ENCODE assay signal across 8 cellular contexts in genomic region chr2:14634223-14634884, GRCh38. TPM values are rescaled to one million over a fixed set of nuclear protein-coding genes. Genes with fewer than 3 reads are reported as not detected.
DNase-seq lines count a peak whose midpoint lies in the region; ATAC-seq and TF ChIP-seq lines count a peak whose summit lies in the region.

No MANE protein-coding gene starts in this region.

- no peaks in the 10 kb centered on the region; a peak in 1 of 3 replicates for H3K36me3 ChIP-seq in HEK293 (ENCODE audit: control insufficient read depth in 2 of 2, insufficient read depth in 1 of 2, low read length in 2 of 2)

- CTCF ChIA-PET in HEK293 (lab: Yijun Ruan, JAX) = interaction anchor here (0.7 to 1.4 kb wide), 4 partner anchors 10 to 943 kb away, joined by 3 to 6 read pairs (median 4); no protein-coding TSS in a partner anchor

- ATAC-seq in left colon (peak; percentile 65), GM21529 (IDR thresholded peaks at IDR 0.05; ENCODE audit: unreplicated experiment) (no peak)

- H3K4me1 ChIP-seq in HEK293 (ENCODE audit: control insufficient read depth, insufficient read depth, low read length) = no peaks in the 10 kb centered on the region

- H3K27ac ChIP-seq in HEK293 (ENCODE audit: extremely low read depth, low read depth, low read length) (peak overlapping the region; percentile 93), coronary artery (peak overlapping the region; percentile 57 to 80)

- TF ChIP-seq CTCF in HEK293 (tag by site-specific recombination; IDR thresholded peaks at IDR 0.05) (no peak), coronary artery (IDR thresholded peaks at IDR 0.05) (peak; percentile 35)

- intact Hi-C loops in left colon (cut with DNase I, micrococcal nuclease) = no loop called here

- peak; percentile 80 for DNase-seq in DMS153 (lab: John Stamatoyannopoulos, UW)
- peak; percentile 53 for DNase-seq in NCI-H510A treated with DMSO at 0.1 percent for 48 hours (lab: John Stamatoyannopoulos, UW)
- peak; percentile 76 for DNase-seq in coronary artery (ENCODE audit: low spot score)
- DNase-seq in left colon = peak; percentile 85 to 93
- DNase-seq in stimulated activated CD8-positive, alpha-beta memory T cell treated with anti-CD3 and anti-CD28 coated beads, Interleukin-4, amount 100 ng/mL, for 48 hours = peak; percentile 50
- no peak for DNase-seq in A172 (ENCODE audit: low spot score)

- H3K4me3 ChIP-seq in HEK293 (ENCODE audit: low read depth, low read length) (peak overlapping the region; percentile 59), coronary artery (peak overlapping the region; percentile 74)

- POLR2A ChIA-PET in HEK293 (lab: Yijun Ruan, JAX) = interaction anchor here (1.1 kb wide), 1 partner anchor 81 kb away, joined by 3 read pairs; no protein-coding TSS in a partner anchor

- no peaks in the 10 kb centered on the region for H3K9me3 ChIP-seq in HEK293 (ENCODE audit: control insufficient read depth, insufficient read depth, low read depth, low read length)

TF ChIP-seq in HEK293, 187 proteins besides CTCF, POLR2A, EP300 and RAD21:
- no peak for TF ChIP-seq ZNF175 (tag by site-specific recombination; IDR thresholded peaks at IDR 0.05)
- no peak for TF ChIP-seq ZNF19 (tag by site-specific recombination; IDR thresholded peaks at IDR 0.05; ENCODE audit: low read depth)
- 0 out of 2 replicates have a peak, but pooled peaks have one; percentile 9 for TF ChIP-seq ZFHX2 (tag by site-specific recombination; conservative IDR thresholded peaks at IDR 0.05)
- TF ChIP-seq IKZF3 (tag by site-specific recombination; IDR thresholded peaks at IDR 0.05) = no peak
- TF ChIP-seq ZNF791 (tag by site-specific recombination; IDR thresholded peaks at IDR 0.05) = no peak
- no peak for TF ChIP-seq SALL2 (tag by site-specific recombination; IDR thresholded peaks at IDR 0.05; ENCODE audit: borderline replicate concordance)
- TF ChIP-seq ZNF670 (tag by site-specific recombination; IDR thresholded peaks at IDR 0.05; ENCODE audit: low read depth) = no peak
- TF ChIP-seq, protein P1, sequence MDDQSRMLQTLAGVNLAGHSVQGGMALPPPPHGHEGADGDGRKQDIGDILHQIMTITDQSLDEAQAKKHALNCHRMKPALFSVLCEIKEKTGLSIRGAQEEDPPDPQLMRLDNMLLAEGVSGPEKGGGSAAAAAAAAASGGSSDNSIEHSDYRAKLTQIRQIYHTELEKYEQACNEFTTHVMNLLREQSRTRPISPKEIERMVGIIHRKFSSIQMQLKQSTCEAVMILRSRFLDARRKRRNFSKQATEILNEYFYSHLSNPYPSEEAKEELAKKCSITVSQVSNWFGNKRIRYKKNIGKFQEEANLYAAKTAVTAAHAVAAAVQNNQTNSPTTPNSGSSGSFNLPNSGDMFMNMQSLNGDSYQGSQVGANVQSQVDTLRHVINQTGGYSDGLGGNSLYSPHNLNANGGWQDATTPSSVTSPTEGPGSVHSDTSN (CRISPR knock-in tag; IDR thresholded peaks at IDR 0.05) = 0 out of 2 replicates have a peak, but pooled peaks have one; percentile 59
- no peak for TF ChIP-seq ZBTB17 (tag by site-specific recombination; IDR thresholded peaks at IDR 0.05)
- TF ChIP-seq ZNF335 (tag by site-specific recombination; conservative IDR thresholded peaks at IDR 0.05) = peak; percentile 37
- TF ChIP-seq ZNF248 (tag by site-specific recombination; IDR thresholded peaks at IDR 0.05) = no peak
- no peak for TF ChIP-seq OSR2 (tag by site-specific recombination; IDR thresholded peaks at IDR 0.05)
- TF ChIP-seq ZNF785 (tag by site-specific recombination; IDR thresholded peaks at IDR 0.05) = no peak
- no peak for TF ChIP-seq ZNF501 (tag by site-specific recombination; IDR thresholded peaks at IDR 0.05)
- no peak for TF ChIP-seq ZNF140 (tag by site-specific recombination; IDR thresholded peaks at IDR 0.05)
- no peak for TF ChIP-seq ZNF610 (tag by site-specific recombination; IDR thresholded peaks at IDR 0.05; ENCODE audit: borderline replicate concordance)
TF ChIP-seq in HEK293: peak in this region for 3.

RNA-seq across cellular contexts. Expression of gene LRATD1, which starts 1.8 kb away (rescaled TPM):
- total RNA-seq in left colon = 100 to 1,000 TPM; 136 to 160 TPM
- total RNA-seq in A172 (2014; rRNA removed; shearing (Covaris generic)) = not detected in 2 replicates

Comparison
In these comparisons a context has a peak if more than half of its experiments do, and no peak if none do; other contexts are left out.
1. RNA of gene LRATD1, which starts 1.8 kb away (total RNA-seq): 136 to 160 TPM in left colon; not detected in A172; every median in the first group is over 100 times any median in the second.